1 cellular context compared by ENCODE assay signal in genomic region chr3:141941093-141941492, GRCh38.
A peak's percentile ranks its signal among the peaks of the same experiment; 100 is the strongest.
TF ChIP-seq lines count a peak whose summit lies in the region.

No MANE protein-coding gene starts in this region.

TF ChIP-seq in K562, 482 proteins besides CTCF, POLR2A, EP300 and RAD21 (continued from another document):
- TF ChIP-seq, protein P1, sequence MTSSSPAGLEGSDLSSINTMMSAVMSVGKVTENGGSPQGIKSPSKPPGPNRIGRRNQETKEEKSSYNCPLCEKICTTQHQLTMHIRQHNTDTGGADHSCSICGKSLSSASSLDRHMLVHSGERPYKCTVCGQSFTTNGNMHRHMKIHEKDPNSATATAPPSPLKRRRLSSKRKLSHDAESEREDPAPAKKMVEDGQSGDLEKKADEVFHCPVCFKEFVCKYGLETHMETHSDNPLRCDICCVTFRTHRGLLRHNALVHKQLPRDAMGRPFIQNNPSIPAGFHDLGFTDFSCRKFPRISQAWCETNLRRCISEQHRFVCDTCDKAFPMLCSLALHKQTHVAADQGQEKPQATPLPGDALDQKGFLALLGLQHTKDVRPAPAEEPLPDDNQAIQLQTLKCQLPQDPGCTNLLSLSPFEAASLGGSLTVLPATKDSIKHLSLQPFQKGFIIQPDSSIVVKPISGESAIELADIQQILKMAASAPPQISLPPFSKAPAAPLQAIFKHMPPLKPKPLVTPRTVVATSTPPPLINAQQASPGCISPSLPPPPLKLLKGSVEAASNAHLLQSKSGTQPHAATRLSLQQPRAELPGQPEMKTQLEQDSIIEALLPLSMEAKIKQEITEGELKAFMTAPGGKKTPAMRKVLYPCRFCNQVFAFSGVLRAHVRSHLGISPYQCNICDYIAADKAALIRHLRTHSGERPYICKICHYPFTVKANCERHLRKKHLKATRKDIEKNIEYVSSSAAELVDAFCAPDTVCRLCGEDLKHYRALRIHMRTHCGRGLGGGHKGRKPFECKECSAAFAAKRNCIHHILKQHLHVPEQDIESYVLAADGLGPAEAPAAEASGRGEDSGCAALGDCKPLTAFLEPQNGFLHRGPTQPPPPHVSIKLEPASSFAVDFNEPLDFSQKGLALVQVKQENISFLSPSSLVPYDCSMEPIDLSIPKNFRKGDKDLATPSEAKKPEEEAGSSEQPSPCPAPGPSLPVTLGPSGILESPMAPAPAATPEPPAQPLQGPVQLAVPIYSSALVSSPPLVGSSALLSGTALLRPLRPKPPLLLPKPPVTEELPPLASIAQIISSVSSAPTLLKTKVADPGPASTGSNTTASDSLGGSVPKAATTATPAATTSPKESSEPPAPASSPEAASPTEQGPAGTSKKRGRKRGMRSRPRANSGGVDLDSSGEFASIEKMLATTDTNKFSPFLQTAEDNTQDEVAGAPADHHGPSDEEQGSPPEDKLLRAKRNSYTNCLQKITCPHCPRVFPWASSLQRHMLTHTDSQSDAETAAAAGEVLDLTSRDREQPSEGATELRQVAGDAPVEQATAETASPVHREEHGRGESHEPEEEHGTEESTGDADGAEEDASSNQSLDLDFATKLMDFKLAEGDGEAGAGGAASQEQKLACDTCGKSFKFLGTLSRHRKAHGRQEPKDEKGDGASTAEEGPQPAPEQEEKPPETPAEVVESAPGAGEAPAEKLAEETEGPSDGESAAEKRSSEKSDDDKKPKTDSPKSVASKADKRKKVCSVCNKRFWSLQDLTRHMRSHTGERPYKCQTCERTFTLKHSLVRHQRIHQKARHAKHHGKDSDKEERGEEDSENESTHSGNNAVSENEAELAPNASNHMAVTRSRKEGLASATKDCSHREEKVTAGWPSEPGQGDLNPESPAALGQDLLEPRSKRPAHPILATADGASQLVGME (CRISPR knock-in tag; IDR thresholded peaks at IDR 0.05) = no peak
- no peak for TF ChIP-seq SMARCA4 (IDR thresholded peaks at IDR 0.05)
- TF ChIP-seq SPI1 (IDR thresholded peaks at IDR 0.05; ENCODE audit: borderline replicate concordance, low read depth, low read length) = 0 out of 2 replicates have a peak, but pooled peaks have one; percentile 43
